Comparison of ENCODE assay signal across 8 cellular contexts in genomic region chr2:204545861-204546773, GRCh38. TPM values are rescaled to one million over a fixed set of nuclear protein-coding genes. Genes with fewer than 3 reads are reported as not detected.
DNase-seq lines count a peak whose midpoint lies in the region; ATAC-seq and TF ChIP-seq lines count a peak whose summit lies in the region.

No MANE protein-coding gene starts in this region.

- no peaks in the 10 kb centered on the region for H3K9me3 Mint-ChIP-seq in WTC11

- DNase-seq in DMS 273 (lab: John Stamatoyannopoulos, UW; ENCODE audit: unreplicated experiment): peak; percentile 43
- DNase-seq in DMS 273 treated with DMSO at 0.1 percent for 48 hours (lab: John Stamatoyannopoulos, UW): no peak
- peak; percentile 34 for DNase-seq in WTC11 (ENCODE audit: low spot score)
- peak; percentile 21 for DNase-seq in glomerular visceral epithelial cell (ENCODE audit: extremely low spot score)
- DNase-seq in pons (ENCODE audit: low spot score): peak; percentile 10
- DNase-seq in midbrain (lab: John Stamatoyannopoulos, UW): no peak
- no peak for DNase-seq in foreskin melanocyte

- POLR2A ChIA-PET in WTC11 (lab: Charles Lee): no interaction called here

- no peak for TF ChIP-seq CTCF in WTC11 (IDR thresholded peaks at IDR 0.05)

- H3K4me3 Mint-ChIP-seq in WTC11: peak overlapping the region; percentile 79

- CTCF ChIA-PET in WTC11 (lab: Charles Lee): interaction anchor here (1.6 kb wide), 1 partner anchor 146 kb away, joined by 7 read pairs; no protein-coding TSS in a partner anchor

- H3K4me1 Mint-ChIP-seq in WTC11: peaks cover 29% of the 10 kb centered on the region

- no peaks in the 10 kb centered on the region for H3K36me3 Mint-ChIP-seq in WTC11

- peak; percentile 27 for ATAC-seq in HG03442 (IDR thresholded peaks at IDR 0.05; ENCODE audit: unreplicated experiment)
- peak; percentile 36 for ATAC-seq in WTC11

- peaks cover 35% of the 10 kb centered on the region for H3K27me3 Mint-ChIP-seq in WTC11 (ENCODE audit: low read depth)

- no peak overlapping the region for H3K27ac Mint-ChIP-seq in WTC11

TF ChIP-seq in WTC11, 78 proteins besides CTCF, POLR2A, EP300 and RAD21 (continues in another document):
- TF ChIP-seq ELF4 (CRISPR knock-in tag; IDR thresholded peaks at IDR 0.05; ENCODE audit: low read depth) (0 out of 2 replicates have a peak, but pooled peaks have one; percentile 10), GABPB1 (CRISPR knock-in tag; IDR thresholded peaks at IDR 0.05) (no peak), GRHL2 (CRISPR knock-in tag; IDR thresholded peaks at IDR 0.05; ENCODE audit: insufficient replicate concordance, severe bottlenecking) (no peak), FOXP4 (CRISPR knock-in tag; IDR thresholded peaks at IDR 0.05) (peak; percentile 85), TEAD1 (CRISPR knock-in tag; IDR thresholded peaks at IDR 0.05) (no peak), NR3C1 (CRISPR knock-in tag; conservative IDR thresholded peaks at IDR 0.05; ENCODE audit: low read depth) (no peak), JUN (CRISPR knock-in tag; IDR thresholded peaks at IDR 0.05) (no peak), ZNF232 (CRISPR knock-in tag; IDR thresholded peaks at IDR 0.05) (no peak), NR2C2 (CRISPR knock-in tag; IDR thresholded peaks at IDR 0.05) (no peak), ETV6 (CRISPR knock-in tag; IDR thresholded peaks at IDR 0.05) (peak; percentile 55), ZNF281 (CRISPR knock-in tag; IDR thresholded peaks at IDR 0.05) (peak; percentile 71; the same call in 1 of the 2 replicates), SP1 (CRISPR knock-in tag; conservative IDR thresholded peaks at IDR 0.05) (no peak), FOXP1 (CRISPR knock-in tag; IDR thresholded peaks at IDR 0.05; ENCODE audit: borderline replicate concordance) (peak; percentile 35; the same call in 1 of the 2 replicates), AR (CRISPR knock-in tag; IDR thresholded peaks at IDR 0.05) (no peak), IRF2 (CRISPR knock-in tag; IDR thresholded peaks at IDR 0.05; ENCODE audit: borderline replicate concordance, low read depth) (no peak), ZNF219 (CRISPR knock-in tag; IDR thresholded peaks at IDR 0.05; ENCODE audit: borderline replicate concordance) (no peak), MYBL2 (CRISPR knock-in tag; IDR thresholded peaks at IDR 0.05) (no peak), ATF2 (CRISPR knock-in tag; IDR thresholded peaks at IDR 0.05; ENCODE audit: borderline replicate concordance, low read depth) (no peak), CDX4 (CRISPR knock-in tag; IDR thresholded peaks at IDR 0.05; ENCODE audit: borderline replicate concordance) (no peak), TP53 (CRISPR knock-in tag; IDR thresholded peaks at IDR 0.05) (no peak; the same call in 1 of the 2 replicates), SMAD3 (CRISPR knock-in tag; IDR thresholded peaks at IDR 0.05; ENCODE audit: borderline replicate concordance) (no peak), FOXK1 (CRISPR knock-in tag; IDR thresholded peaks at IDR 0.05) (peak; percentile 48; the same call in 1 of the 2 replicates), FOXJ3 (CRISPR knock-in tag; IDR thresholded peaks at IDR 0.05; ENCODE audit: borderline replicate concordance) (no peak), KAT7 (CRISPR knock-in tag; IDR thresholded peaks at IDR 0.05; ENCODE audit: borderline replicate concordance) (0 out of 2 replicates have a peak, but pooled peaks have one; percentile 71), RELA (CRISPR knock-in tag; IDR thresholded peaks at IDR 0.05; ENCODE audit: borderline replicate concordance) (no peak), ZNF423 (CRISPR knock-in tag; IDR thresholded peaks at IDR 0.05) (peak; percentile 18; the same call in 1 of the 2 replicates)

RNA-seq across cellular contexts. Expression of gene PARD3B, which starts 0.8 kb away (rescaled TPM):
- total RNA-seq in WTC11 (2021): 4.5 to 5.9 TPM (median 5.6 TPM) in 3 replicates

Comparison
In these comparisons a context has a peak if more than half of its experiments do, and no peak if none do; other contexts are left out.
1. DNase-seq: peak in DMS 273 (single experiment), WTC11 (single experiment), glomerular visceral epithelial cell (single experiment) and pons (single experiment); none in DMS 273 treated with DMSO at 0.1 percent for 48 hours (single experiment), midbrain (single experiment) and foreskin melanocyte (single experiment).